ENCODE assay signal across 8 cellular contexts in the genomic region with DNA sequence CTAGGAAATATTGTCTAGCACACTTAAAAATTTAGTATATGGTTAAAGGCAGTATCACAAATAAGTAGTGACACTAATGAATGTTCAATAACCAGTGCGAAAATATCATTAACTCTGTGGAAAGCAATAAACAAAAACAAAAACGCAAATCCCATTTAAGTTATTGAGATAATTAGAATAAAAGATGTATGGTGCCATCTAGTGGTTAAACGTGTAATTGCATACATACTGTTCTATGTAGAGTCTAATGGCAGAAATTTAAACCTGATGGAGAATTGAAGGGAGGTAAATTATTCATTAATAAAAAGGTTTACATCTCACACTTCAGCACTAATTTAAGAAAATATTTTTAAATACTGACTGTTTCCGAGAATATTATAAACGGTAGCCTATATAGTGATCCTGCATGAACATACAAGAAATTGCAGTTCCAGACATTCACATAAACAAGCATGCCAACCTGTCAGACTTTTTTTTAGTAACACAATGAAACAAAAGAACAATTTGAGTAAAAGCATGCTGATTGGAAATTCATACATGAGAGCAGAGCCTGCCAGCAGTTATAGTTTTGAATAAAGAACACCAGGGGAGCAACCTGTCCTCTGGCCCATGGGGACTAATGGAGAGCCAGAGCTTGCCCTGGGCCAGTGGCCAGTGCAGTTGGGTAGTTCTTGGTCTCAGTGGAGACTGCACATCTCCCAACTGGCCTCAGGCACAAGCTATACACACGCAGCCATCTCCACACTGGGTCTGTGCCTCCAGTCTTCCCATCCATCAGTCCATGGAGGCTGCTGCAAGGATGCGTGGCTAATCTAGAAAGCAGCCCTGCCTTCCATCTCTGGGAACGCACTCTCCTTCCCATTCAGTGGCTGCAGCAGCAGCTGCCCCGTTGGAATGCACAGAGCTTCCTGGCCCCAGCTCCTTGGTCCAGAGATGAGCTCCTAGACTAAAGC. TPM values are rescaled to one million over a fixed set of nuclear protein-coding genes. Genes with fewer than 3 reads are reported as not detected.
DNase-seq lines count a peak whose midpoint lies in the region; ATAC-seq and FAIRE-seq lines count a peak whose summit lies in the region.

No MANE protein-coding gene starts in this region.

- no peak overlapping the region for H2AFZ ChIP-seq in Karpas-422 (ENCODE audit: low read length)

- no peaks in the 10 kb centered on the region for H3K9me3 ChIP-seq in Karpas-422 (ENCODE audit: low read length)

- DNase-seq in AG20443 (ENCODE audit: low spot score), result peak; percentile 33
- peak; percentile 18 for DNase-seq in GM18507 (ENCODE audit: extremely low spot score, insufficient read length, low read depth)
- DNase-seq in Karpas-422, result peak; percentile 87
- peak; percentile 43 for DNase-seq in RCC 7860 (ENCODE audit: low spot score)
- DNase-seq in myocyte (ENCODE audit: low read depth), result peak; percentile 82

- peaks cover 12% of the 10 kb centered on the region for H3K4me1 ChIP-seq in Karpas-422 (ENCODE audit: low read length)

- H3K4me3 ChIP-seq in Karpas-422 (ENCODE audit: low read length), result no peak overlapping the region

- peak; percentile 80 for FAIRE-seq in GM18507 (lab: Jason Lieb, UNC)
- FAIRE-seq in RCC 7860 (lab: Jason Lieb, UNC), result peak; percentile 92
- peak; percentile 89 for FAIRE-seq in endometrium (lab: Jason Lieb, UNC)

- ATAC-seq in HG02571 (IDR thresholded peaks at IDR 0.05; ENCODE audit: unreplicated experiment) (no peak), GM19395 (IDR thresholded peaks at IDR 0.05; ENCODE audit: unreplicated experiment) (no peak)

- no peaks in the 10 kb centered on the region for H3K36me3 ChIP-seq in Karpas-422 (ENCODE audit: insufficient read depth, low read length)

- no peak overlapping the region for H3K27ac ChIP-seq in Karpas-422 (ENCODE audit: low read length)

- no peak overlapping the region for H3K9ac ChIP-seq in Karpas-422 (ENCODE audit: low read length)

- H3K27me3 ChIP-seq in Karpas-422 (ENCODE audit: low read length), result no peaks in the 10 kb centered on the region

- H3K4me2 ChIP-seq in Karpas-422 (ENCODE audit: low read depth, low read length, poor library complexity, severe bottlenecking), result no peak overlapping the region

- H3K79me2 ChIP-seq in Karpas-422 (ENCODE audit: low read length), result no peaks in the 10 kb centered on the region

- no peaks in the 10 kb centered on the region for H3K9me2 ChIP-seq in Karpas-422 (replicated peaks; ENCODE audit: insufficient read depth, low read length)

- H4K20me1 ChIP-seq in Karpas-422 (ENCODE audit: insufficient read depth, low read depth, low read length), result no peaks in the 10 kb centered on the region

RNA-seq across cellular contexts. Expression of gene GCG, which starts 28.0 kb away (rescaled TPM):
- total RNA-seq in Karpas-422 (2014; rRNA removed; shearing (Covaris generic); ENCODE audit: low replicate concordance), result not detected in 2 replicates
- total RNA-seq in myocyte, result not detected in 2 replicates
- polyA plus RNA-seq in myocyte (2012), result not detected

RNA-seq across cellular contexts. Expression of gene DPP4, which starts 50.1 kb away (rescaled TPM):
- total RNA-seq in Karpas-422 (2014; rRNA removed; shearing (Covaris generic); ENCODE audit: low replicate concordance), result not detected in 2 replicates
- 13.0 and 19.6 TPM in 2 replicates for total RNA-seq in myocyte
- 2.8 TPM for polyA plus RNA-seq in myocyte (2012)

Comparison
In these comparisons a context has a peak if more than half of its experiments do, and no peak if none do; other contexts are left out.
1. DNase-seq: peak in every context shown above with its lines; median percentile 87 in Karpas-422; 82 in myocyte; 43 in RCC 7860; 33 in AG20443; 18 in GM18507.
2. RNA of gene DPP4, which starts 50.1 kb away (total RNA-seq): 13.0 to 19.6 TPM in myocyte; not detected in Karpas-422; every median in the first group is over 10 times any median in the second.